Comparison of ENCODE assay signal across 8 cellular contexts in the genomic region with DNA sequence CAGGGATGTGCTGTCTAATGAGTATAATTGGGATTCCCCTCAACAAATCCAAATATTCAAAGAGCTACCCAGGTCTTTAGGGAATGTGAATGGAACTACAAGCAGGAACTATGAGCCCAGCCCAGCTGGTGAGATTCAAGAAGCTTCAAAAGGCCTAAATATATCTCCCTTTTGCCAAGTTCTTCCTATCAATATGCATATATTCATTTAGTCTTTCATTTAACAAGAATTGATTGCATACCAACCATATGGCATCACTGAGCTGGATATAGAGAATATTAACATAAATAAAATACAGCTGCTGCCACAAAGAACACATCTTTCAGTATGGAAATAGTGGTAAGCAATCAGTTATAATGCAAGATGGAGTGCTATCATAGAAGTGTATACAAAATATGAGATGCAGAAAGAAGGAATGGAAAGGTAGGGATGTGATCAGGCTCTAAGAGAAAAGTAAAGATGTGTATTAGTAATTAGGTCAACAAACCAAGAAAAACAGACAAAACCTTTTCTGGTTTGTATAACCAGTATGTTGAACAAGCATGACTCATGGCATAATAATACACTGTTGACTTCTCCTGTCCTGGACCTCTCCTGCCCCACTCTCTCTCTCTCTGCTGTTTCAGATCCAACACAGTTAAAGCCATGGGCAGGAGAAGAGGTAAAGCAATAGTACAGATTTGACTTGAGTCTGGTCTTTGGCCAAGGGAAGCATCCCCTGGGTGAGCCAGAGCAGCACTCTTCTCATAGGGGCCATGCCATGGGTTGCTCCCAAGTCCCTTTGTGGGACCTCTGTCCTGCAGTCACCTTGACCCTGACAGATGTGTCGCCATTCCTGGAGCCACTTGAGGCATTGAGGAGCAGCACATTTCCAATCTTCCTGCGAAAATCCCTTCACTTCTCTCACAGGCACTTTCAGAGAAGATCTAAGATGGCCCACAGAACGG. TPM values are rescaled to one million over a fixed set of nuclear protein-coding genes. Genes with fewer than 3 reads are reported as not detected.
DNase-seq lines count a peak whose midpoint lies in the region; ATAC-seq and TF ChIP-seq lines count a peak whose summit lies in the region.

No MANE protein-coding gene starts in this region.

- H3K4me1 ChIP-seq in left ventricle myocardium inferior (peaks cover 42% of the 10 kb centered on the region), aorta (ENCODE audit: control insufficient read depth in 1 of 2, insufficient read depth in 2 of 2, low read length in 2 of 2) (peaks cover 3 to 21% of the 10 kb centered on the region in 2 donors)

- TF ChIP-seq CTCF in left ventricle myocardium inferior (IDR thresholded peaks at IDR 0.05; ENCODE audit: borderline replicate concordance): no peak

- H3K27me3 ChIP-seq in left ventricle myocardium inferior (ENCODE audit: low read depth) (no peaks in the 10 kb centered on the region), aorta (ENCODE audit: control insufficient read depth in 1 of 2, insufficient read depth in 2 of 2, low read length in 1 of 2) (no peaks in the 10 kb centered on the region)

- H3K27ac ChIP-seq in left ventricle myocardium inferior (replicated peaks) (peak overlapping the region; percentile 81), cingulate gyrus (ENCODE audit: low read depth, low read length) (peak overlapping the region; percentile 84), aorta (ENCODE audit: low read depth in 1 of 2, low read length in 2 of 2) (peak overlapping the region; percentile 94 to 98)

- no peak overlapping the region for H3K4me3 ChIP-seq in left ventricle myocardium inferior
- H3K4me3 ChIP-seq in aorta (ENCODE audit: low read length in 2 of 2): no peak overlapping the region

- POLR2A ChIA-PET in HEK293T (lab: Yijun Ruan, JAX): no interaction called here

- CTCF ChIA-PET in HEK293T (lab: Yijun Ruan, JAX): interaction anchor here (0.6 to 1.8 kb wide), 2 partner anchors 8 to 71 kb away, joined by 3 to 5 read pairs; no protein-coding TSS in a partner anchor

- H3K9me3 ChIP-seq in left ventricle myocardium inferior (replicated peaks) (no peaks in the 10 kb centered on the region), aorta (ENCODE audit: control insufficient read depth, low read length) (no peaks in the 10 kb centered on the region)

- 97% methylated on average over 3 of the region's 3 CpGs for WGBS in aorta, 2 donors

- no peaks in the 10 kb centered on the region for H3K36me3 ChIP-seq in left ventricle myocardium inferior
- H3K36me3 ChIP-seq in aorta (ENCODE audit: control insufficient read depth in 1 of 2, insufficient read depth in 2 of 2, low read length in 1 of 2): no peaks in the 10 kb centered on the region

- peak; percentile 34 for ATAC-seq in aorta (ENCODE audit: low FRiP score)
- ATAC-seq in GM18520 (IDR thresholded peaks at IDR 0.05; ENCODE audit: unreplicated experiment): no peak

- intact Hi-C loops in left ventricle myocardium inferior (cut with micrococcal nuclease): no loop called here
- intact Hi-C loops in cardiac septum (cut with DNase I): loop anchor here (5.0 kb wide), 4 partner anchors 109 to 284 kb away; no protein-coding TSS in a partner anchor
- intact Hi-C loops in aorta (cut with DNase I): loop anchor here (2.0 to 5.0 kb wide), 7 partner anchors 49 to 109 kb away; a partner anchor contains a TSS

- DNase-seq in left ventricle myocardium inferior (no peak), cardiac septum (ENCODE audit: low spot score) (no peak), lung microvascular endothelial cell (ENCODE audit: low read depth in 2 of 2) (peak; percentile 65 to 82), aorta (no peak), HEK293T (ENCODE audit: extremely low spot score) (no peak), NCI-H345 treated with DMSO at 0.1 percent for 48 hours (lab: John Stamatoyannopoulos, UW; ENCODE audit: unreplicated experiment) (no peak)

TF ChIP-seq in HEK293T, 16 proteins besides CTCF, POLR2A, EP300 and RAD21:
- TF ChIP-seq L3MBTL2 (conservative IDR thresholded peaks at IDR 0.05) (no peak), LEF1 (IDR thresholded peaks at IDR 0.05; ENCODE audit: borderline replicate concordance) (no peak), TARDBP (IDR thresholded peaks at IDR 0.05) (no peak), SP1 (IDR thresholded peaks at IDR 0.05) (no peak), FOXK2 (IDR thresholded peaks at IDR 0.05) (no peak), FOXA1 (IDR thresholded peaks at IDR 0.05) (no peak), ZNF384 (IDR thresholded peaks at IDR 0.05) (no peak), SUZ12 (IDR thresholded peaks at IDR 0.05) (no peak), ELF4 (IDR thresholded peaks at IDR 0.05) (no peak), BHLHE40 (IDR thresholded peaks at IDR 0.05; ENCODE audit: borderline replicate concordance) (no peak), NFRKB (IDR thresholded peaks at IDR 0.05) (no peak)

RNA-seq across cellular contexts. Expression of a gene that starts 58.6 kb away (rescaled TPM):
- total RNA-seq in left ventricle myocardium inferior (6.5 TPM), cardiac septum (20.7 TPM), lung microvascular endothelial cell (71.6 and 197 TPM in 2 replicates), aorta (100 to 1,000 TPM; 109 to 245 TPM)
- polyA plus RNA-seq in aorta: 100 to 1,000 TPM in 1 of 2 donors, 10 to 100 TPM in 1; 68.1 to 140 TPM

Comparison
In these comparisons a context has a peak if more than half of its experiments do, and no peak if none do; other contexts are left out.
1. DNase-seq: peak in lung microvascular endothelial cell (2 of 2); none in left ventricle myocardium inferior (single experiment), cardiac septum (single experiment), aorta (0 of 2), HEK293T (single experiment) and NCI-H345 treated with DMSO at 0.1 percent for 48 hours (single experiment).
2. Peak in every context shown above with its lines, with median percentiles within 50 percentile points of each other: H3K27ac ChIP-seq.